ENCODE assay signal across 1 cellular context in the genomic region with DNA sequence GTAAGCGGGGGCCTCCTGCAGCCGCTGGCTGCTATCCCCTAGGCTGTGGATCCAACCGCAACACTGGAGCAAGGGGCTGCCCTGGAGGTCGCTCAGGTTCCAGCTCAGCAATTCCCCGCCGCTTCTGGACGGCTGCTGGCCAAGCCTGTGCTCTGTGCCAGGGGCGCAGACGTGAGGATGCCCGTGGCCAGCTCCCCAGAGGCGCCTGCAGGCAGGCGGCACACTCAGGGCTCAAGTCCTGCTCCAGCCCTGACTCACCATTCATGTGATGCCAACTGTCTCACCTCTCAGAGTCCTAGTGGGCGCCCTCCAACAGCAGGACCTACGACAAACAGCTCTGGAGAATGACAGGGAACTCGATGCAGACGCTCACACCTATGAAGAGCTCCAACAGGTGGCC.
TF ChIP-seq lines count a peak whose summit lies in the region.

No MANE protein-coding gene starts in this region.

TF ChIP-seq in GM23338, 12 proteins besides CTCF, POLR2A, EP300 and RAD21 (continued from another document):
- TF ChIP-seq, protein P1, sequence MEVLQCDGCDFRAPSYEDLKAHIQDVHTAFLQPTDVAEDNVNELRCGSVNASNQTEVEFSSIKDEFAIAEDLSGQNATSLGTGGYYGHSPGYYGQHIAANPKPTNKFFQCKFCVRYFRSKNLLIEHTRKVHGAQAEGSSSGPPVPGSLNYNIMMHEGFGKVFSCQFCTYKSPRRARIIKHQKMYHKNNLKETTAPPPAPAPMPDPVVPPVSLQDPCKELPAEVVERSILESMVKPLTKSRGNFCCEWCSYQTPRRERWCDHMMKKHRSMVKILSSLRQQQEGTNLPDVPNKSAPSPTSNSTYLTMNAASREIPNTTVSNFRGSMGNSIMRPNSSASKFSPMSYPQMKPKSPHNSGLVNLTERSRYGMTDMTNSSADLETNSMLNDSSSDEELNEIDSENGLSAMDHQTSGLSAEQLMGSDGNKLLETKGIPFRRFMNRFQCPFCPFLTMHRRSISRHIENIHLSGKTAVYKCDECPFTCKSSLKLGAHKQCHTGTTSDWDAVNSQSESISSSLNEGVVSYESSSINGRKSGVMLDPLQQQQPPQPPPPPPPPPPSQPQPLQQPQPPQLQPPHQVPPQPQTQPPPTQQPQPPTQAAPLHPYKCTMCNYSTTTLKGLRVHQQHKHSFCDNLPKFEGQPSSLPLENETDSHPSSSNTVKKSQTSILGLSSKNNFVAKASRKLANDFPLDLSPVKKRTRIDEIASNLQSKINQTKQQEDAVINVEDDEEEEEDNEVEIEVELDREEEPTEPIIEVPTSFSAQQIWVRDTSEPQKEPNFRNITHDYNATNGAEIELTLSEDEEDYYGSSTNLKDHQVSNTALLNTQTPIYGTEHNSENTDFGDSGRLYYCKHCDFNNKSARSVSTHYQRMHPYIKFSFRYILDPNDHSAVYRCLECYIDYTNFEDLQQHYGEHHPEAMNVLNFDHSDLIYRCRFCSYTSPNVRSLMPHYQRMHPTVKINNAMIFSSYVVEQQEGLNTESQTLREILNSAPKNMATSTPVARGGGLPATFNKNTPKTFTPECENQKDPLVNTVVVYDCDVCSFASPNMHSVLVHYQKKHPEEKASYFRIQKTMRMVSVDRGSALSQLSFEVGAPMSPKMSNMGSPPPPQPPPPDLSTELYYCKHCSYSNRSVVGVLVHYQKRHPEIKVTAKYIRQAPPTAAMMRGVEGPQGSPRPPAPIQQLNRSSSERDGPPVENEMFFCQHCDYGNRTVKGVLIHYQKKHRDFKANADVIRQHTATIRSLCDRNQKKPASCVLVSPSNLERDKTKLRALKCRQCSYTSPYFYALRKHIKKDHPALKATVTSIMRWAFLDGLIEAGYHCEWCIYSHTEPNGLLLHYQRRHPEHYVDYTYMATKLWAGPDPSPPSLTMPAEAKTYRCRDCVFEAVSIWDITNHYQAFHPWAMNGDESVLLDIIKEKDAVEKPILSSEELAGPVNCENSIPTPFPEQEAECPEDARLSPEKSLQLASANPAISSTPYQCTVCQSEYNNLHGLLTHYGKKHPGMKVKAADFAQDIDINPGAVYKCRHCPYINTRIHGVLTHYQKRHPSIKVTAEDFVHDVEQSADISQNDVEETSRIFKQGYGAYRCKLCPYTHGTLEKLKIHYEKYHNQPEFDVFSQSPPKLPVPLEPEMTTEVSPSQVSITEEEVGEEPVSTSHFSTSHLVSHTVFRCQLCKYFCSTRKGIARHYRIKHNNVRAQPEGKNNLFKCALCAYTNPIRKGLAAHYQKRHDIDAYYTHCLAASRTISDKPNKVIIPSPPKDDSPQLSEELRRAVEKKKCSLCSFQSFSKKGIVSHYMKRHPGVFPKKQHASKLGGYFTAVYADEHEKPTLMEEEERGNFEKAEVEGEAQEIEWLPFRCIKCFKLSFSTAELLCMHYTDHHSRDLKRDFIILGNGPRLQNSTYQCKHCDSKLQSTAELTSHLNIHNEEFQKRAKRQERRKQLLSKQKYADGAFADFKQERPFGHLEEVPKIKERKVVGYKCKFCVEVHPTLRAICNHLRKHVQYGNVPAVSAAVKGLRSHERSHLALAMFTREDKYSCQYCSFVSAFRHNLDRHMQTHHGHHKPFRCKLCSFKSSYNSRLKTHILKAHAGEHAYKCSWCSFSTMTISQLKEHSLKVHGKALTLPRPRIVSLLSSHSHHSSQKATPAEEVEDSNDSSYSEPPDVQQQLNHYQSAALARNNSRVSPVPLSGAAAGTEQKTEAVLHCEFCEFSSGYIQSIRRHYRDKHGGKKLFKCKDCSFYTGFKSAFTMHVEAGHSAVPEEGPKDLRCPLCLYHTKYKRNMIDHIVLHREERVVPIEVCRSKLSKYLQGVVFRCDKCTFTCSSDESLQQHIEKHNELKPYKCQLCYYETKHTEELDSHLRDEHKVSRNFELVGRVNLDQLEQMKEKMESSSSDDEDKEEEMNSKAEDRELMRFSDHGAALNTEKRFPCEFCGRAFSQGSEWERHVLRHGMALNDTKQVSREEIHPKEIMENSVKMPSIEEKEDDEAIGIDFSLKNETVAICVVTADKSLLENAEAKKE (CRISPR knock-in tag; IDR thresholded peaks at IDR 0.05), result no peak
- no peak for TF ChIP-seq ZNF114 (CRISPR knock-in tag; IDR thresholded peaks at IDR 0.05)
- no peak for TF ChIP-seq CREB1 (CRISPR knock-in tag; IDR thresholded peaks at IDR 0.05; ENCODE audit: low read depth)
- no peak for TF ChIP-seq JUNB (IDR thresholded peaks at IDR 0.05; ENCODE audit: unreplicated experiment)
- TF ChIP-seq ZNF331 (CRISPR knock-in tag; IDR thresholded peaks at IDR 0.05; ENCODE audit: low read depth), result no peak
- TF ChIP-seq, protein P2, sequence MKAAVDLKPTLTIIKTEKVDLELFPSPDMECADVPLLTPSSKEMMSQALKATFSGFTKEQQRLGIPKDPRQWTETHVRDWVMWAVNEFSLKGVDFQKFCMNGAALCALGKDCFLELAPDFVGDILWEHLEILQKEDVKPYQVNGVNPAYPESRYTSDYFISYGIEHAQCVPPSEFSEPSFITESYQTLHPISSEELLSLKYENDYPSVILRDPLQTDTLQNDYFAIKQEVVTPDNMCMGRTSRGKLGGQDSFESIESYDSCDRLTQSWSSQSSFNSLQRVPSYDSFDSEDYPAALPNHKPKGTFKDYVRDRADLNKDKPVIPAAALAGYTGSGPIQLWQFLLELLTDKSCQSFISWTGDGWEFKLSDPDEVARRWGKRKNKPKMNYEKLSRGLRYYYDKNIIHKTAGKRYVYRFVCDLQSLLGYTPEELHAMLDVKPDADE (IDR thresholded peaks at IDR 0.05), result no peak
